Comparison of ENCODE assay signal across 12 cellular contexts in the genomic region with DNA sequence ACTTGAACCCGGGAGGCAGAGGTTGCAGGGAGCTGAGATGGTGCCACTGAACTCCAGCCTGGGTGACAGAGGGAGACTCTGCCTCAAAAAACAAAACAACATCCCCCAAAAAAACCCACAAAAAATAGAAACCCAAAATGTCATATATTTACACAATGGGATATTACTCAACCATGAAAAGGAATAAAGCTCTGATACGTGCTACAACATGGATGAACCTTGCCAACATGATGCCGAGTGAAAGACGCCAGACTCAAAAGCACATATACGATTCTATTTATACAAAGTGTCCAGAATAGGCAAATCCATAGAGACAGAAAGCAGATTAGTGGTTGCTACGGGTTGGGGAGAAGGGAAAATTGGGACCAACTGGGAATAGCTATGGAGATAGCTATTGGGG. TPM values are rescaled to one million over a fixed set of nuclear protein-coding genes. Genes with fewer than 3 reads are reported as not detected.
"Had no signal": no experiment of that assay in that cellular context is flagged by ENCODE, and none has a peak within 500 bp of the region (broad histone marks: within the 10 kb centered on the region; RNA-seq: fewer than 3 reads in every experiment).

No MANE protein-coding gene starts in this region.

- H3K9me3 ChIP-seq: HAP-1 had no signal

- ATAC-seq: GM23338, HCT116 had no signal

- H3K9ac ChIP-seq: GM23248 had no signal

- H3K4me2 ChIP-seq: GM23338 had no signal

- H3K4me1 ChIP-seq: HAP-1 had no signal

- H2AFZ ChIP-seq: GM23248, GM23338 had no signal

- FAIRE-seq: H1, H54 had no signal

- H3K36me3 ChIP-seq: HAP-1 had no signal

- H3K4me3 ChIP-seq: GM23248, GM23338, HAP-1 had no signal

- DNase-seq: GM23248, GOT3, H7, H9, HCEC 1CT, HFFc6 had no signal

- H3K27ac ChIP-seq: GM23248 had no signal

RNA-seq across cellular contexts. Expression of a gene that starts 2.1 kb away (rescaled TPM):
- total RNA-seq: GM23248, H1, H4, H7, H9, HFFc6 had no signal
- polyA plus RNA-seq: GM23248, GM23338 had no signal

RNA-seq across cellular contexts. Expression of a gene that starts 15.3 kb away (rescaled TPM):
- total RNA-seq: GM23248, GM23338, H1, H4, HFFc6 had no signal
- polyA plus RNA-seq: GM23248 had no signal

RNA-seq across cellular contexts. Expression of a gene that starts 52.6 kb away (rescaled TPM):
- total RNA-seq: GM23248, GM23338, H1, H4, H7, H9, HFFc6 had no signal
- polyA plus RNA-seq: GM23248, GM23338, H1 had no signal
